Comparison of ENCODE assay signal across 28 cellular contexts in genomic region chr4:174658246-174658645, GRCh38.
"Had no signal": no experiment of that assay in that cellular context is flagged by ENCODE, and none has a peak within 500 bp of the region (broad histone marks: within the 10 kb centered on the region; RNA-seq: fewer than 3 reads in every experiment).

No MANE protein-coding gene starts in this region.

- H3K27me3 Mint-ChIP-seq: dendritic cell treated with granulocyte-macrophage colony-stimulating factor and Interleukin-4, amounts not matched to agents 40 ng/mL and 50 ng/mL, for 4 days; memory B cell had no signal

- H3K36me3 Mint-ChIP-seq: memory B cell; natural killer cell; stimulated activated effector memory CD8-positive, alpha-beta T cell treated with anti-CD3 and anti-CD28 coated beads, Interleukin-12 subunit alpha, Interleukin-12 subunit beta, amount 100 ng/mL, for 72 hours had no signal

- H3K27ac ChIP-seq: colonic mucosa, esophagus squamous epithelium, gastrocnemius medialis, ovary, psoas muscle, sigmoid colon, stomach, thyroid gland, vagina had no signal

- H3K9me3 ChIP-seq: colonic mucosa, esophagus squamous epithelium, gastrocnemius medialis, ovary, psoas muscle, sigmoid colon, stomach, thyroid gland, vagina had no signal

- DNase-seq: colonic mucosa; effector memory CD4-positive, alpha-beta T cell; esophagus squamous epithelium; foreskin fibroblast; gastrocnemius medialis; head of caudate nucleus; midbrain; natural killer cell; occipital lobe; ovary; posterior cingulate gyrus; psoas muscle; right cardiac atrium; sigmoid colon; stimulated activated CD4-positive, alpha-beta T cell treated with anti-CD3 and anti-CD28 coated beads, Interleukin-2, amount 100 ng/mL, for 24 hours; stimulated activated CD4-positive, alpha-beta T cell treated with anti-CD3 and anti-CD28 coated beads, Interleukin-4, amount 100 ng/mL, for 24 hours; stimulated activated naive CD4-positive, alpha-beta T cell treated with Interleukin-2 at 50 U/mL for 16 hours; stomach; thyroid gland; trophoblast cell had no signal

- H3K4me3 ChIP-seq: colonic mucosa, esophagus squamous epithelium, gastrocnemius medialis, lung, ovary, psoas muscle, sigmoid colon, stomach, thyroid gland, vagina had no signal

- H3K4me1 Mint-ChIP-seq: memory B cell; natural killer cell; stimulated activated effector memory CD8-positive, alpha-beta T cell treated with anti-CD3 and anti-CD28 coated beads, Interleukin-12 subunit alpha, Interleukin-12 subunit beta, amount 100 ng/mL, for 72 hours had no signal

- H3K9me3 Mint-ChIP-seq: dendritic cell treated with granulocyte-macrophage colony-stimulating factor and Interleukin-4, amounts not matched to agents 40 ng/mL and 50 ng/mL, for 4 days; memory B cell; natural killer cell; stimulated activated effector memory CD8-positive, alpha-beta T cell treated with anti-CD3 and anti-CD28 coated beads, Interleukin-12 subunit alpha, Interleukin-12 subunit beta, amount 100 ng/mL, for 72 hours had no signal

- FAIRE-seq: endothelial cell of umbilical vein, keratinocyte had no signal

- H3K36me3 ChIP-seq: colonic mucosa, esophagus squamous epithelium, gastrocnemius medialis, ovary, sigmoid colon, stomach, thyroid gland, vagina had no signal

- H3K27me3 ChIP-seq: colonic mucosa, esophagus squamous epithelium, gastrocnemius medialis, ovary, sigmoid colon, stomach, thyroid gland, vagina had no signal

- H3K4me3 Mint-ChIP-seq: dendritic cell treated with granulocyte-macrophage colony-stimulating factor and Interleukin-4, amounts not matched to agents 40 ng/mL and 50 ng/mL, for 4 days; memory B cell; natural killer cell; stimulated activated effector memory CD8-positive, alpha-beta T cell treated with anti-CD3 and anti-CD28 coated beads, Interleukin-12 subunit alpha, Interleukin-12 subunit beta, amount 100 ng/mL, for 72 hours had no signal

- H3K27ac Mint-ChIP-seq: dendritic cell treated with granulocyte-macrophage colony-stimulating factor and Interleukin-4, amounts not matched to agents 40 ng/mL and 50 ng/mL, for 4 days; memory B cell; natural killer cell; stimulated activated effector memory CD8-positive, alpha-beta T cell treated with anti-CD3 and anti-CD28 coated beads, Interleukin-12 subunit alpha, Interleukin-12 subunit beta, amount 100 ng/mL, for 72 hours had no signal

- H3K4me1 ChIP-seq: colonic mucosa, esophagus squamous epithelium, gastrocnemius medialis, psoas muscle, sigmoid colon, stomach, thyroid gland, vagina had no signal

- ATAC-seq: gastrocnemius medialis; left lobe of liver; psoas muscle; right cardiac atrium; stimulated activated effector memory CD8-positive, alpha-beta T cell treated with anti-CD3 and anti-CD28 coated beads, Interleukin-12 subunit alpha, Interleukin-12 subunit beta, amount 100 ng/mL, for 72 hours had no signal
